ENCODE assay signal across 23 cellular contexts in genomic region chrX:15055146-15055930, GRCh38.
DNase-seq lines count a peak whose midpoint lies in the region; ATAC-seq and TF ChIP-seq lines count a peak whose summit lies in the region.
"Had no signal": no experiment of that assay in that cellular context is flagged by ENCODE, and none has a peak within 500 bp of the region (broad histone marks: within the 10 kb centered on the region; RNA-seq: fewer than 3 reads in every experiment).

No MANE protein-coding gene starts in this region.

- peaks cover under 1% of the 10 kb centered on the region; the same call in 1 of the 2 replicates for H3K27me3 Mint-ChIP-seq in H9 (ENCODE audit: low read depth)
- H3K27me3 Mint-ChIP-seq: B cell had no signal

- in situ Hi-C loops in brain microvascular endothelial cell (cut with HindIII; ENCODE audit: low pct_ligation_motif_present, low sequenced_read_pairs), result no loop called here

- H2BK5ac ChIP-seq in mesendoderm (ENCODE audit: low read length) (no peak overlapping the region), H9 (ENCODE audit: insufficient read length, low read length) (no peak overlapping the region)

- no peaks in the 10 kb centered on the region for H3K79me1 ChIP-seq in mesendoderm (ENCODE audit: low read length)
- H3K79me1 ChIP-seq in H9 (ENCODE audit: insufficient read depth, low read depth, low read length, poor library complexity, severe bottlenecking), result no peaks in the 10 kb centered on the region

- no peak overlapping the region for H2AK5ac ChIP-seq in mesendoderm (ENCODE audit: low read length)
- no peak overlapping the region for H2AK5ac ChIP-seq in H9 (ENCODE audit: insufficient read length, low read length)

- no peaks in the 10 kb centered on the region for H3K23me2 ChIP-seq in H9 (ENCODE audit: insufficient read length, low read depth, low read length, poor library complexity, severe bottlenecking)

- H3K18ac ChIP-seq in mesendoderm (ENCODE audit: low read length), result no peak overlapping the region
- no peak overlapping the region for H3K18ac ChIP-seq in H9 (ENCODE audit: insufficient read length, low read depth, low read length)

- H3K4me1 ChIP-seq in mesendoderm (ENCODE audit: control insufficient read depth, low read depth, low read length) (no peaks in the 10 kb centered on the region), H9 (ENCODE audit: insufficient read depth, low read length) (no peaks in the 10 kb centered on the region)
- H3K4me1 ChIP-seq: gastrocnemius medialis, parathyroid adenoma had no signal

- H3K56ac ChIP-seq in mesendoderm (ENCODE audit: low read length), result no peak overlapping the region
- H3K56ac ChIP-seq in H9 (ENCODE audit: insufficient read length, low read depth, low read length), result no peak overlapping the region

- H3K9me3 Mint-ChIP-seq in H9, result peaks cover 67 to 69% of the 10 kb centered on the region in 2 experiments
- H3K9me3 Mint-ChIP-seq: natural killer cell had no signal

- H3K4me2 ChIP-seq in mesendoderm (ENCODE audit: low read length) (no peak overlapping the region), H9 (ENCODE audit: insufficient read depth, insufficient read length, low read length) (no peak overlapping the region)

- no CpG with 5 or more reads among the region's 3 CpGs for WGBS in mesendoderm (ENCODE audit: extremely low coverage, insufficient coverage, low lambda C conversion rate)
- no CpG with 5 or more reads among the region's 3 CpGs for WGBS in H9 (ENCODE audit: extremely low coverage, insufficient read length, low lambda C conversion rate)

- no peak overlapping the region for H3K14ac ChIP-seq in H9 (ENCODE audit: insufficient read depth, low read length)

- H2BK120ac ChIP-seq in mesendoderm (ENCODE audit: low read depth, low read length) (no peak overlapping the region), H9 (ENCODE audit: low read depth, low read length, poor library complexity, severe bottlenecking) (no peak overlapping the region)

- H3K27ac Mint-ChIP-seq in H9, result no peak overlapping the region
- H3K27ac Mint-ChIP-seq: activated naive CD8-positive, alpha-beta T cell treated with anti-CD3 and anti-CD28 coated beads, Interleukin-2, amount 10 ng/mL, durations not matched to agents 7 days and 5 days; B cell; natural killer cell; T-cell had no signal

- H4K20me1 ChIP-seq in H9 (ENCODE audit: control insufficient read depth, insufficient read depth, insufficient read length), result no peaks in the 10 kb centered on the region

- H2AFZ ChIP-seq in H9 (ENCODE audit: low read length), result no peak overlapping the region
- H2AFZ ChIP-seq: parathyroid adenoma had no signal

- H3K4me3 Mint-ChIP-seq in H9, result no peak overlapping the region
- H3K4me3 Mint-ChIP-seq: activated naive CD8-positive, alpha-beta T cell treated with anti-CD3 and anti-CD28 coated beads, Interleukin-2, amount 10 ng/mL, durations not matched to agents 7 days and 5 days; B cell; natural killer cell; T-cell had no signal

- H3K27ac ChIP-seq in brain microvascular endothelial cell (no peak overlapping the region), mesendoderm (ENCODE audit: low read depth, low read length) (no peak overlapping the region), H9 (ENCODE audit: insufficient read length, low read depth, low read length) (no peak overlapping the region)
- H3K27ac ChIP-seq: gastrocnemius medialis, parathyroid adenoma, thoracic aorta had no signal

- peaks cover 4 to 6% (median 6%) of the 10 kb centered on the region in 3 experiments for H3K36me3 Mint-ChIP-seq in H9 (ENCODE audit: insufficient read depth in 1 of 3, low read depth in 3 of 3)
- H3K36me3 Mint-ChIP-seq: activated naive CD8-positive, alpha-beta T cell treated with anti-CD3 and anti-CD28 coated beads, Interleukin-2, amount 10 ng/mL, durations not matched to agents 7 days and 5 days; natural killer cell; T-cell had no signal

- H3K4ac ChIP-seq in mesendoderm (ENCODE audit: low read depth, low read length), result no peak overlapping the region
- H3K4ac ChIP-seq in H9 (ENCODE audit: low read depth, low read length), result no peak overlapping the region

- no peak overlapping the region for H4K8ac ChIP-seq in mesendoderm (ENCODE audit: low read depth, low read length)
- H4K8ac ChIP-seq in H9 (replicated peaks; ENCODE audit: insufficient read length, low read depth, low read length), result no peak overlapping the region

- H3K23ac ChIP-seq in mesendoderm (ENCODE audit: low read length) (no peak overlapping the region), H9 (ENCODE audit: insufficient read length, low read depth, low read length) (no peak overlapping the region)

- DNase-seq in AG20443 (ENCODE audit: low spot score) (peak; percentile 31), HS-5 (ENCODE audit: low read depth) (peak; percentile 35), brain microvascular endothelial cell (peak; percentile 0), mesendoderm (peak; percentile 28), H9 (no peak), SHP77 (lab: John Stamatoyannopoulos, UW) (no peak)
- DNase-seq: activated CD4-positive, alpha-beta T cell treated with anti-CD3 and anti-CD28 coated beads for 48 hours; activated naive CD8-positive, alpha-beta T cell treated with anti-CD3 and anti-CD28 coated beads, Interleukin-2, amount 10 ng/mL, durations not matched to agents 7 days and 5 days; caudate nucleus; gastrocnemius medialis; kidney glomerular epithelial cell; MM.1S; natural killer cell; NCI-H1436 treated with DMSO at 0.1 percent for 48 hours; NCI-H748 treated with DMSO at 0.1 percent for 48 hours; SHP77 treated with DMSO at 0.1 percent for 48 hours; T-cell had no signal

- TF ChIP-seq CTCF in brain microvascular endothelial cell (IDR thresholded peaks at IDR 0.05; ENCODE audit: low read depth, low read length, missing control alignments), result no peak
- no peak for TF ChIP-seq CTCF in H9 (conservative IDR thresholded peaks at IDR 0.05)

- H4K91ac ChIP-seq in H9 (ENCODE audit: insufficient read length, low read depth, low read length), result no peak overlapping the region

- no peak overlapping the region for H4K5ac ChIP-seq in mesendoderm (ENCODE audit: low read length)
- H4K5ac ChIP-seq in H9 (ENCODE audit: insufficient read length, low read depth, low read length), result no peak overlapping the region

- H3K4me3 ChIP-seq in brain microvascular endothelial cell (ENCODE audit: low read depth, low read length), result no peak overlapping the region
- no peak overlapping the region for H3K4me3 ChIP-seq in mesendoderm (ENCODE audit: low read length)
- H3K4me3 ChIP-seq: gastrocnemius medialis, thoracic aorta had no signal

- H2BK15ac ChIP-seq in mesendoderm (replicated peaks; ENCODE audit: low read depth) (no peak overlapping the region), H9 (ENCODE audit: low read depth, low read length) (no peak overlapping the region)

- no peak overlapping the region for H2BK20ac ChIP-seq in H9 (ENCODE audit: low read depth, low read length, poor library complexity, severe bottlenecking)

- H3K9ac ChIP-seq in mesendoderm (ENCODE audit: low read length) (no peak overlapping the region), H9 (ENCODE audit: extremely low read depth, insufficient read length, low read length) (no peak overlapping the region)
- H3K9ac ChIP-seq: parathyroid adenoma had no signal

- H3K4me1 Mint-ChIP-seq in H9, result no peaks in the 10 kb centered on the region
- H3K4me1 Mint-ChIP-seq: activated naive CD8-positive, alpha-beta T cell treated with anti-CD3 and anti-CD28 coated beads, Interleukin-2, amount 10 ng/mL, durations not matched to agents 7 days and 5 days; B cell; natural killer cell; T-cell had no signal

- H3K36me3 ChIP-seq in brain microvascular endothelial cell (replicated peaks), result no peaks in the 10 kb centered on the region
- H3K36me3 ChIP-seq in mesendoderm (ENCODE audit: control insufficient read depth, insufficient read depth, low read length), result no peaks in the 10 kb centered on the region
- H3K36me3 ChIP-seq: gastrocnemius medialis, thoracic aorta had no signal

- H3T11ph ChIP-seq in H9 (ENCODE audit: low read length), result no peak overlapping the region

- no peaks in the 10 kb centered on the region for H3K27me3 ChIP-seq in brain microvascular endothelial cell (replicated peaks)
- H3K27me3 ChIP-seq in mesendoderm (ENCODE audit: insufficient read depth, low read length, poor library complexity), result no peaks in the 10 kb centered on the region
- no peaks in the 10 kb centered on the region for H3K27me3 ChIP-seq in H9 (ENCODE audit: insufficient read depth, low read length)
- H3K27me3 ChIP-seq: gastrocnemius medialis had no signal

- H3K9me3 ChIP-seq in H9 (ENCODE audit: control insufficient read depth, low read depth, low read length), result peaks cover 16% of the 10 kb centered on the region
- H3K9me3 ChIP-seq: gastrocnemius medialis, thoracic aorta had no signal

- ATAC-seq in GM21423 (IDR thresholded peaks at IDR 0.05; ENCODE audit: unreplicated experiment) (no peak), HG03039 (IDR thresholded peaks at IDR 0.05; ENCODE audit: unreplicated experiment) (no peak)
- ATAC-seq: gastrocnemius medialis, natural killer cell, sciatic nerve, T-cell had no signal

- no peaks in the 10 kb centered on the region for H3K79me2 ChIP-seq in mesendoderm (ENCODE audit: control insufficient read depth, insufficient read depth, low read length)
- H3K79me2 ChIP-seq in H9 (ENCODE audit: insufficient read depth, low read length), result no peaks in the 10 kb centered on the region
- H3K79me2 ChIP-seq: parathyroid adenoma had no signal

- no peak overlapping the region for H2BK12ac ChIP-seq in H9 (ENCODE audit: insufficient read length, low read depth, low read length)

Comparison
In these comparisons a context has a peak if more than half of its experiments do, and no peak if none do; other contexts are left out.
1. DNase-seq: peak in AG20443 (single experiment), HS-5 (single experiment), brain microvascular endothelial cell (single experiment) and mesendoderm (single experiment); none in H9 (single experiment) and SHP77 (0 of 2).